In the genomic region with DNA sequence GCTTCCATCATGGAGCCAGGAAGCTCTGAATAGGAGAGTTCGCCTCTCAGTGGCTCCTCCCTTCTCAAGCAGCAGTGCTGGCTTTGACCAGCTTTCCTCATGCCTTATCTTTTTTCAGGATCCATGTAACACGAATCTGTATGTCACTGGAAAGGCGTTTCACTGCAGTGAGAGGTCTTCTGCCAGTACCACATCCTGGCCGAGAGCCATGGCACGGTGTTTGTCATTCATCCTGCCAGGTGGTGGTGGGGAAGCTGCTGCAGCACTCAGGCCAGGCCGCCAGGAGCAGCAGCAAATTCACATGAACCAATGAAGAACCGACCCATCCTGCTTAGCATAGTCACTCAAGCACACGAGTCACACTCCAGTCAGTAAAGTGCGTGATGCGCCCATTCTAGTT, we compare ENCODE assay signal across 16 cellular contexts.
DNase-seq lines count a peak whose midpoint lies in the region; ATAC-seq, FAIRE-seq and TF ChIP-seq lines count a peak whose summit lies in the region.
"Had no signal": no experiment of that assay in that cellular context is flagged by ENCODE, and none has a peak within 500 bp of the region (broad histone marks: within the 10 kb centered on the region; RNA-seq: fewer than 3 reads in every experiment).

No MANE protein-coding gene starts in this region.

- H3K36me3 Mint-ChIP-seq in endodermal cell (ENCODE audit: low read depth) = peaks cover 3% of the 10 kb centered on the region
- H3K36me3 Mint-ChIP-seq: activated naive CD8-positive, alpha-beta T cell treated with anti-CD3 and anti-CD28 coated beads, Interleukin-2, amount 10 ng/mL, durations not matched to agents 7 days and 5 days had no signal

- CTCF ChIA-PET in PC-9 (lab: Charles Lee) = no interaction called here

- no peaks in the 10 kb centered on the region for H3K9me3 Mint-ChIP-seq in endodermal cell
- H3K9me3 Mint-ChIP-seq: activated CD4-positive, alpha-beta memory T cell treated with anti-CD3 and anti-CD28 coated beads, Interleukin-2, amount 10 ng/mL, durations not matched to agents 7 days and 5 days; activated naive CD8-positive, alpha-beta T cell treated with anti-CD3 and anti-CD28 coated beads, Interleukin-2, amount 10 ng/mL, durations not matched to agents 7 days and 5 days; T-helper 1 cell treated with Interleukin-12 subunit alpha and Interleukin-12 subunit beta and Interleukin-4 antibody, amounts not matched to agents 30 μg/mL and 1 μg/mL, for 36 hours had no signal

- H2AFZ ChIP-seq in PC-9 = no peak overlapping the region

- H4K20me1 ChIP-seq in PC-9 (ENCODE audit: insufficient read depth) = no peaks in the 10 kb centered on the region

- BruUV-seq in PC-9 (replicated peaks; lab: Mats Ljungman, UMichigan) = no TSS peak

- FAIRE-seq in urothelium cell line (lab: Jason Lieb, UNC) = no peak
- FAIRE-seq: colon, pancreas had no signal

- no peak overlapping the region for H3K4me3 Mint-ChIP-seq in endodermal cell
- H3K4me3 Mint-ChIP-seq: activated CD4-positive, alpha-beta memory T cell treated with anti-CD3 and anti-CD28 coated beads, Interleukin-2, amount 10 ng/mL, durations not matched to agents 7 days and 5 days; activated naive CD8-positive, alpha-beta T cell treated with anti-CD3 and anti-CD28 coated beads, Interleukin-2, amount 10 ng/mL, durations not matched to agents 7 days and 5 days; T-helper 1 cell treated with Interleukin-12 subunit alpha and Interleukin-12 subunit beta and Interleukin-4 antibody, amounts not matched to agents 30 μg/mL and 1 μg/mL, for 36 hours had no signal

- intact Hi-C loops in PC-9 (cut with micrococcal nuclease; ENCODE audit: unreplicated experiment) = no loop called here

- H3K27ac ChIP-seq in endodermal cell (ENCODE audit: low read depth, low read length) (no peak overlapping the region), PC-9 (no peak overlapping the region)
- H3K27ac ChIP-seq: pancreas had no signal

- no peaks in the 10 kb centered on the region for H3K27me3 Mint-ChIP-seq in endodermal cell (ENCODE audit: insufficient read depth)
- H3K27me3 Mint-ChIP-seq: activated CD4-positive, alpha-beta memory T cell treated with anti-CD3 and anti-CD28 coated beads, Interleukin-2, amount 10 ng/mL, durations not matched to agents 7 days and 5 days; activated naive CD8-positive, alpha-beta T cell treated with anti-CD3 and anti-CD28 coated beads, Interleukin-2, amount 10 ng/mL, durations not matched to agents 7 days and 5 days had no signal

- ATAC-seq in HG03565 (IDR thresholded peaks at IDR 0.05; ENCODE audit: unreplicated experiment) = no peak

- H3K27ac Mint-ChIP-seq in endodermal cell = no peak overlapping the region
- H3K27ac Mint-ChIP-seq: activated CD4-positive, alpha-beta memory T cell treated with anti-CD3 and anti-CD28 coated beads, Interleukin-2, amount 10 ng/mL, durations not matched to agents 7 days and 5 days; activated naive CD8-positive, alpha-beta T cell treated with anti-CD3 and anti-CD28 coated beads, Interleukin-2, amount 10 ng/mL, durations not matched to agents 7 days and 5 days; T-helper 1 cell treated with Interleukin-12 subunit alpha and Interleukin-12 subunit beta and Interleukin-4 antibody, amounts not matched to agents 30 μg/mL and 1 μg/mL, for 36 hours had no signal

- peaks cover 8% of the 10 kb centered on the region for H3K4me1 Mint-ChIP-seq in endodermal cell

- peaks cover 7% of the 10 kb centered on the region for H3K36me3 ChIP-seq in endodermal cell (ENCODE audit: control insufficient read depth, insufficient read depth, low read length)
- H3K36me3 ChIP-seq in PC-9 (ENCODE audit: low read depth) = no peaks in the 10 kb centered on the region
- H3K36me3 ChIP-seq: pancreas had no signal

- H3K4me2 ChIP-seq in PC-9 = no peak overlapping the region

- no peaks in the 10 kb centered on the region for H3K27me3 ChIP-seq in endodermal cell (ENCODE audit: control insufficient read depth, insufficient read depth, low read length, poor library complexity, severe bottlenecking)
- no peaks in the 10 kb centered on the region for H3K27me3 ChIP-seq in PC-9 (ENCODE audit: insufficient read depth, low read depth)
- H3K27me3 ChIP-seq: pancreas had no signal

- H3K9me3 ChIP-seq in endodermal cell (ENCODE audit: control insufficient read depth, low read length) (no peaks in the 10 kb centered on the region), PC-9 (ENCODE audit: insufficient read depth, low read depth) (no peaks in the 10 kb centered on the region)
- H3K9me3 ChIP-seq: pancreas had no signal

- H3K9me2 ChIP-seq in PC-9 (ENCODE audit: insufficient read depth) = no peaks in the 10 kb centered on the region

- 90 to 93% methylated on average over 9 to 10 of the region's 10 CpGs for WGBS in endodermal cell (ENCODE audit: insufficient coverage in 1 of 2, insufficient read length in 1 of 2), 2 experiments

- POLR2A ChIA-PET in PC-9 (lab: Charles Lee; ENCODE audit: unreplicated experiment) = no interaction called here

- no peaks in the 10 kb centered on the region for H3K79me2 ChIP-seq in PC-9 (ENCODE audit: low read depth)

- peak; percentile 61 to 66 for DNase-seq in NCI-H2081 (lab: John Stamatoyannopoulos, UW)
- no peak for DNase-seq in NCI-H2081 treated with DMSO at 0.1 percent for 48 hours (lab: John Stamatoyannopoulos, UW)
- peak; percentile 41 to 63 for DNase-seq in NCI-H446 (lab: John Stamatoyannopoulos, UW)
- DNase-seq in endodermal cell = peak; percentile 80
- DNase-seq in urothelium cell line (ENCODE audit: low spot score) = peak; percentile 27
- no peak for DNase-seq in PC-9
- DNase-seq in glomerular visceral epithelial cell (ENCODE audit: extremely low spot score) = no peak
- DNase-seq: activated CD4-positive, alpha-beta memory T cell treated with anti-CD3 and anti-CD28 coated beads, Interleukin-2, amount 10 ng/mL, durations not matched to agents 7 days and 5 days; activated naive CD8-positive, alpha-beta T cell treated with anti-CD3 and anti-CD28 coated beads, Interleukin-2, amount 10 ng/mL, durations not matched to agents 7 days and 5 days; glutamatergic neuron; NK-92 treated with Interleukin-12 subunit alpha and Interleukin-12 subunit beta, amount 100 ng/mL, for 24 hours; stimulated activated CD4-positive, alpha-beta T cell treated with anti-CD3 and anti-CD28 coated beads, Interleukin-2, amount 100 ng/mL, for 48 hours had no signal

- no peaks in the 10 kb centered on the region for H3K4me1 ChIP-seq in endodermal cell (ENCODE audit: control insufficient read depth, insufficient read depth, low read length)
- no peaks in the 10 kb centered on the region for H3K4me1 ChIP-seq in PC-9 (replicated peaks; ENCODE audit: insufficient read depth)
- H3K4me1 ChIP-seq: pancreas had no signal

- H3K9ac ChIP-seq in endodermal cell (ENCODE audit: extremely low read depth, low read length, poor library complexity, severe bottlenecking) = no peak overlapping the region

- H3K4me3 ChIP-seq in endodermal cell (ENCODE audit: low read length) (no peak overlapping the region), PC-9 (no peak overlapping the region)
- H3K4me3 ChIP-seq: pancreas had no signal

- peak; percentile 51 for TF ChIP-seq CTCF in endodermal cell (conservative IDR thresholded peaks at IDR 0.05)
- no peak for TF ChIP-seq CTCF in PC-9 (conservative IDR thresholded peaks at IDR 0.05)

- no peaks in the 10 kb centered on the region for H3F3A ChIP-seq in PC-9 (ENCODE audit: insufficient read depth, low read depth)

Comparison
In these comparisons a context has a peak if more than half of its experiments do, and no peak if none do; other contexts are left out.
1. DNase-seq: peak in NCI-H2081 (2 of 2), NCI-H446 (2 of 2), endodermal cell (single experiment) and urothelium cell line (single experiment); none in NCI-H2081 treated with DMSO at 0.1 percent for 48 hours (single experiment), PC-9 (0 of 2) and glomerular visceral epithelial cell (single experiment).